ENCODE assay signal across 22 cellular contexts in genomic region chr1:179441456-179441855, GRCh38.
"Had no signal": no experiment of that assay in that cellular context is flagged by ENCODE, and none has a peak within 500 bp of the region (broad histone marks: within the 10 kb centered on the region; RNA-seq: fewer than 3 reads in every experiment).

No MANE protein-coding gene starts in this region.

- H3K27ac ChIP-seq: dorsolateral prefrontal cortex, epithelial cell of prostate, foreskin keratinocyte, right atrium auricular region, tibial artery, uterus had no signal

- H3K27ac Mint-ChIP-seq: activated CD4-positive, alpha-beta T cell treated with anti-CD3 and anti-CD28 coated beads, Interleukin-2, amount 10 ng/mL, durations not matched to agents 24 days and 14 days; activated CD8-positive, alpha-beta T cell treated with anti-CD3 and anti-CD28 coated beads for 36 hours; activated naive CD8-positive, alpha-beta T cell treated with anti-CD3 and anti-CD28 coated beads, Interleukin-2, amount 10 ng/mL, durations not matched to agents 7 days and 5 days; activated T-helper 17 cell treated with anti-CD3 and anti-CD28 coated beads, Interleukin-2, amount 50 U/mL, for 72 hours; natural killer cell treated with Interleukin-12 subunit alpha and Interleukin-12 subunit beta and Interleukin-15 and Interleukin-18, amount 100 ng/mL, for 72 hours had no signal

- FAIRE-seq: kidney had no signal

- H3K36me3 Mint-ChIP-seq: activated naive CD8-positive, alpha-beta T cell treated with anti-CD3 and anti-CD28 coated beads, Interleukin-2, amount 10 ng/mL, durations not matched to agents 7 days and 5 days; natural killer cell treated with Interleukin-12 subunit alpha and Interleukin-12 subunit beta and Interleukin-15 and Interleukin-18, amount 100 ng/mL, for 72 hours had no signal

- H3K4me1 ChIP-seq: foreskin keratinocyte, right atrium auricular region, tibial artery, uterus had no signal

- H3K27me3 ChIP-seq: dorsolateral prefrontal cortex, right atrium auricular region, tibial artery, uterus had no signal

- H3K36me3 ChIP-seq: right atrium auricular region, tibial artery had no signal

- DNase-seq: activated CD4-positive, alpha-beta T cell treated with anti-CD3 and anti-CD28 coated beads, Interleukin-2, amount 10 ng/mL, durations not matched to agents 24 days and 14 days; activated CD4-positive, CD25-positive, alpha-beta regulatory T cell; activated CD8-positive, alpha-beta T cell treated with anti-CD3 and anti-CD28 coated beads for 36 hours; activated naive CD4-positive, alpha-beta T cell treated with Interleukin-2 at 50 U/mL for 16 hours; activated naive CD8-positive, alpha-beta T cell treated with anti-CD3 and anti-CD28 coated beads, Interleukin-2, amount 10 ng/mL, durations not matched to agents 7 days and 5 days; activated T-cell treated with anti-CD3 and anti-CD28 coated beads, Interleukin-2, amount 50 U/mL, for 1 hour; amygdala; caudate nucleus; dorsolateral prefrontal cortex; foreskin keratinocyte; hypothalamus; kidney; mesenchymal stem cell; nucleus accumbens; stimulated activated naive CD8-positive, alpha-beta T cell treated with anti-CD3 and anti-CD28 coated beads, Interleukin-15, Interleukin-2, amounts not matched to agents 100 U/mL and 50 U/mL, for 24 hours; substantia nigra; tibial artery; uterus had no signal

- H3K4me1 Mint-ChIP-seq: activated CD4-positive, alpha-beta T cell treated with anti-CD3 and anti-CD28 coated beads, Interleukin-2, amount 10 ng/mL, durations not matched to agents 24 days and 14 days; activated naive CD8-positive, alpha-beta T cell treated with anti-CD3 and anti-CD28 coated beads, Interleukin-2, amount 10 ng/mL, durations not matched to agents 7 days and 5 days; activated T-helper 17 cell treated with anti-CD3 and anti-CD28 coated beads, Interleukin-2, amount 50 U/mL, for 72 hours had no signal

- H3K4me3 ChIP-seq: dorsolateral prefrontal cortex, right atrium auricular region, tibial artery, uterus had no signal

- ATAC-seq: activated CD8-positive, alpha-beta T cell treated with anti-CD3 and anti-CD28 coated beads for 36 hours; activated T-helper 17 cell treated with anti-CD3 and anti-CD28 coated beads, Interleukin-2, amount 50 U/mL, for 72 hours; foreskin keratinocyte; natural killer cell treated with Interleukin-12 subunit alpha and Interleukin-12 subunit beta and Interleukin-15 and Interleukin-18, amount 100 ng/mL, for 72 hours; stimulated activated naive CD8-positive, alpha-beta T cell treated with anti-CD3 and anti-CD28 coated beads, Interleukin-15, Interleukin-2, amounts not matched to agents 100 U/mL and 50 U/mL, for 24 hours had no signal

- H3K4me3 Mint-ChIP-seq: activated CD4-positive, alpha-beta T cell treated with anti-CD3 and anti-CD28 coated beads, Interleukin-2, amount 10 ng/mL, durations not matched to agents 24 days and 14 days; activated CD8-positive, alpha-beta T cell treated with anti-CD3 and anti-CD28 coated beads for 36 hours; activated naive CD8-positive, alpha-beta T cell treated with anti-CD3 and anti-CD28 coated beads, Interleukin-2, amount 10 ng/mL, durations not matched to agents 7 days and 5 days; activated T-helper 17 cell treated with anti-CD3 and anti-CD28 coated beads, Interleukin-2, amount 50 U/mL, for 72 hours; natural killer cell treated with Interleukin-12 subunit alpha and Interleukin-12 subunit beta and Interleukin-15 and Interleukin-18, amount 100 ng/mL, for 72 hours had no signal

- H3K9me3 ChIP-seq: right atrium auricular region, tibial artery, uterus had no signal

- H3K27me3 Mint-ChIP-seq: activated naive CD8-positive, alpha-beta T cell treated with anti-CD3 and anti-CD28 coated beads, Interleukin-2, amount 10 ng/mL, durations not matched to agents 7 days and 5 days had no signal

- H3K9me3 Mint-ChIP-seq: activated CD4-positive, alpha-beta T cell treated with anti-CD3 and anti-CD28 coated beads, Interleukin-2, amount 10 ng/mL, durations not matched to agents 24 days and 14 days; activated CD8-positive, alpha-beta T cell treated with anti-CD3 and anti-CD28 coated beads for 36 hours; activated naive CD8-positive, alpha-beta T cell treated with anti-CD3 and anti-CD28 coated beads, Interleukin-2, amount 10 ng/mL, durations not matched to agents 7 days and 5 days; activated T-helper 17 cell treated with anti-CD3 and anti-CD28 coated beads, Interleukin-2, amount 50 U/mL, for 72 hours had no signal
